ENCODE assay signal across 19 cellular contexts in the genomic region with DNA sequence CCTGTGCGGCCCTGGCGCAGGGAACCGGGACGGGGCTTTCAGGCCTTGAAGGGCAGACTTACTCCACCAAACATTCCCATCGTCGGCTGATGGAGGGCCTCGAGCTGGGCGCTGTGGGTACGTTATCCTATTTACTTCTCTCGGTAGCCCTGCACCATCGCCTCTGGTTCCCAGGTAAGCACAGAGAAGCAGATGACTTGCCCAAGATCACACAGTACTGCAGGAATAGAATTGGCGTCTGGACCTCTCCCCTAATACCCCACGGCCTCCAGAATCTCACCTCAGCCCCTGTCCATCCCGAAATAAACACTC. TPM values are rescaled to one million over a fixed set of nuclear protein-coding genes. Genes with fewer than 3 reads are reported as not detected.
A peak's percentile ranks its signal among the peaks of the same experiment; 100 is the strongest.
DNase-seq lines count a peak whose midpoint lies in the region; ATAC-seq, FAIRE-seq and TF ChIP-seq lines count a peak whose summit lies in the region.
"Had no signal": no experiment of that assay in that cellular context is flagged by ENCODE, and none has a peak within 500 bp of the region (broad histone marks: within the 10 kb centered on the region; RNA-seq: fewer than 3 reads in every experiment).

No MANE protein-coding gene starts in this region.

- H3K36me3 ChIP-seq in Caco-2 (ENCODE audit: control insufficient read depth, insufficient read depth, low read length) (no peaks in the 10 kb centered on the region), ascending aorta (no peaks in the 10 kb centered on the region), lower lobe of right lung (no peaks in the 10 kb centered on the region), spleen (no peaks in the 10 kb centered on the region)
- H3K36me3 ChIP-seq: SJSA1 had no signal

- intact Hi-C loops in Caco-2 (cut with micrococcal nuclease; ENCODE audit: unreplicated experiment) (no loop called here), ascending aorta (cut with DNase I) (no loop called here), lower lobe of right lung (cut with DNase I) (no loop called here), spleen (cut with DNase I; ENCODE audit: low total_unique reads) (no loop called here)

- H3K4me3 ChIP-seq in Caco-2 (ENCODE audit: low read depth, low read length) (no peak overlapping the region; the same call in 1 of the 2 replicates), ascending aorta (peak overlapping the region; percentile 39 to 53), lower lobe of right lung (peak overlapping the region; percentile 33), spleen (peak overlapping the region in 3 of 8 donors; percentile 3 to 53 (median 10))
- H3K4me3 ChIP-seq: SJSA1 had no signal

- CTCF ChIA-PET in Caco-2 (lab: Charles Lee): no interaction called here

- ATAC-seq in lower lobe of right lung: no peak
- ATAC-seq in stimulated activated memory B cell treated with anti-CD40 and anti-IgM and Interleukin-4, amounts not matched to agents 10 μg/mL and 1 μg/mL and 100 μg/mL, for 72 hours: no peak
- ATAC-seq: activated T-cell treated with anti-CD3 and anti-CD28 coated beads, Interleukin-2, amount 50 U/mL, for 4 hours had no signal

- H3K4me1 Mint-ChIP-seq in Caco-2 (ENCODE audit: low read depth, unreplicated experiment) (peaks cover 15% of the 10 kb centered on the region), HFFc6 (ENCODE audit: low read depth) (peaks cover 6% of the 10 kb centered on the region; the same call in 1 of the 2 replicates)
- peaks cover 26% of the 10 kb centered on the region for H3K4me1 Mint-ChIP-seq in stimulated activated memory B cell treated with anti-CD40 and anti-IgM and Interleukin-4, amounts not matched to agents 10 μg/mL and 1 μg/mL and 100 μg/mL, for 72 hours
- H3K4me1 Mint-ChIP-seq: activated CD4-positive, alpha-beta T cell treated with anti-CD3 and anti-CD28 coated beads, Interleukin-2, amount 10 ng/mL, durations not matched to agents 7 days and 5 days had no signal

- FAIRE-seq in urothelium cell line (lab: Jason Lieb, UNC): no peak
- FAIRE-seq: D721Med had no signal

- H3K4me1 ChIP-seq in Caco-2 (peaks cover 24% of the 10 kb centered on the region), ascending aorta (peaks cover 0 to 7% of the 10 kb centered on the region in 2 donors), lower lobe of right lung (peaks cover 53% of the 10 kb centered on the region), spleen (peaks cover 0 to 90% (median 53%) of the 10 kb centered on the region in 6 donors)
- H3K4me1 ChIP-seq: SJSA1 had no signal

- no peak for TF ChIP-seq CTCF in Caco-2 (IDR thresholded peaks at IDR 0.05; ENCODE audit: insufficient read depth in 1 of 2, low read depth in 1 of 2, low read length in 1 of 2, severe bottlenecking in 1 of 2, unreplicated experiment in 1 of 2)
- no peak for TF ChIP-seq CTCF in ascending aorta (IDR thresholded peaks at IDR 0.05)
- no peak for TF ChIP-seq CTCF in lower lobe of right lung (IDR thresholded peaks at IDR 0.05)
- no peak for TF ChIP-seq CTCF in HFFc6 (IDR thresholded peaks at IDR 0.05)
- TF ChIP-seq CTCF in spleen (IDR thresholded peaks at IDR 0.05 in 8 of 11, conservative IDR thresholded peaks at IDR 0.05 in 3 of 11): no peak

- H3K9me3 ChIP-seq in Caco-2 (no peaks in the 10 kb centered on the region), ascending aorta (no peaks in the 10 kb centered on the region), lower lobe of right lung (no peaks in the 10 kb centered on the region), spleen (no peaks in the 10 kb centered on the region)
- H3K9me3 ChIP-seq: SJSA1 had no signal

- DNase-seq in Caco-2 (no peak), ascending aorta (ENCODE audit: low spot score in 2 of 2) (no peak), lower lobe of right lung (no peak), HFFc6 (no peak), NCI-H748 (lab: John Stamatoyannopoulos, UW; ENCODE audit: unreplicated experiment) (no peak), urothelium cell line (ENCODE audit: low spot score) (no peak), spleen (no peak)
- DNase-seq: activated CD4-positive, alpha-beta T cell treated with anti-CD3 and anti-CD28 coated beads, Interleukin-2, amount 10 ng/mL, durations not matched to agents 7 days and 5 days; activated naive CD8-positive, alpha-beta T cell treated with anti-CD3 and anti-CD28 coated beads, Interleukin-2, amount 10 ng/mL, durations not matched to agents 7 days and 5 days; activated T-cell treated with anti-CD3 and anti-CD28 coated beads, Interleukin-2, amount 50 U/mL, for 4 hours; central memory CD4-positive, alpha-beta T cell; erythroblast; NCI-H146; NCI-H510A had no signal

- H3K9me3 Mint-ChIP-seq in Caco-2 (ENCODE audit: unreplicated experiment): no peaks in the 10 kb centered on the region
- no peaks in the 10 kb centered on the region for H3K9me3 Mint-ChIP-seq in stimulated activated memory B cell treated with anti-CD40 and anti-IgM and Interleukin-4, amounts not matched to agents 10 μg/mL and 1 μg/mL and 100 μg/mL, for 72 hours
- no peaks in the 10 kb centered on the region for H3K9me3 Mint-ChIP-seq in HFFc6
- H3K9me3 Mint-ChIP-seq: activated CD4-positive, alpha-beta T cell treated with anti-CD3 and anti-CD28 coated beads, Interleukin-2, amount 10 ng/mL, durations not matched to agents 7 days and 5 days; activated naive CD8-positive, alpha-beta T cell treated with anti-CD3 and anti-CD28 coated beads, Interleukin-2, amount 10 ng/mL, durations not matched to agents 7 days and 5 days; activated T-cell treated with anti-CD3 and anti-CD28 coated beads, Interleukin-2, amount 50 U/mL, for 4 hours had no signal

- H3K27ac Mint-ChIP-seq in Caco-2 (ENCODE audit: unreplicated experiment): no peak overlapping the region
- H3K27ac Mint-ChIP-seq in stimulated activated memory B cell treated with anti-CD40 and anti-IgM and Interleukin-4, amounts not matched to agents 10 μg/mL and 1 μg/mL and 100 μg/mL, for 72 hours: no peak overlapping the region
- no peak overlapping the region for H3K27ac Mint-ChIP-seq in HFFc6
- H3K27ac Mint-ChIP-seq: activated CD4-positive, alpha-beta T cell treated with anti-CD3 and anti-CD28 coated beads, Interleukin-2, amount 10 ng/mL, durations not matched to agents 7 days and 5 days; activated naive CD8-positive, alpha-beta T cell treated with anti-CD3 and anti-CD28 coated beads, Interleukin-2, amount 10 ng/mL, durations not matched to agents 7 days and 5 days had no signal

- H3K27ac ChIP-seq in ascending aorta (peak overlapping the region in 1 of 2 donors; percentile 31), lower lobe of right lung (peak overlapping the region; percentile 80), spleen (peak overlapping the region in 4 of 8 donors; percentile 75 to 92 (median 88))
- H3K27ac ChIP-seq: SJSA1 had no signal

- POLR2A ChIA-PET in Caco-2 (lab: Charles Lee): interaction anchor here (1.0 kb wide), 1 partner anchor 147 kb away, joined by 3 read pairs; no protein-coding TSS in a partner anchor

- H3K4me3 Mint-ChIP-seq in Caco-2 (ENCODE audit: unreplicated experiment) (peak overlapping the region; percentile 72), HFFc6 (no peak overlapping the region)
- H3K4me3 Mint-ChIP-seq in stimulated activated memory B cell treated with anti-CD40 and anti-IgM and Interleukin-4, amounts not matched to agents 10 μg/mL and 1 μg/mL and 100 μg/mL, for 72 hours: peak overlapping the region; percentile 24
- H3K4me3 Mint-ChIP-seq: activated CD4-positive, alpha-beta T cell treated with anti-CD3 and anti-CD28 coated beads, Interleukin-2, amount 10 ng/mL, durations not matched to agents 7 days and 5 days; activated T-cell treated with anti-CD3 and anti-CD28 coated beads, Interleukin-2, amount 50 U/mL, for 4 hours had no signal

- BruUV-seq in Caco-2 (replicated peaks; lab: Mats Ljungman, UMichigan): no TSS peak

- 71 to 74% (median 73%) methylated on average over 10 to 14 of the region's 14 CpGs for WGBS in spleen, 5 donors

- TF ChIP-seq POLR2A in spleen (IDR thresholded peaks at IDR 0.05): no peak

- no peaks in the 10 kb centered on the region for H3K36me3 Mint-ChIP-seq in Caco-2 (ENCODE audit: insufficient read depth, unreplicated experiment)
- no peaks in the 10 kb centered on the region for H3K36me3 Mint-ChIP-seq in stimulated activated memory B cell treated with anti-CD40 and anti-IgM and Interleukin-4, amounts not matched to agents 10 μg/mL and 1 μg/mL and 100 μg/mL, for 72 hours
- no peaks in the 10 kb centered on the region for H3K36me3 Mint-ChIP-seq in HFFc6 (ENCODE audit: low read depth)
- H3K36me3 Mint-ChIP-seq: activated naive CD8-positive, alpha-beta T cell treated with anti-CD3 and anti-CD28 coated beads, Interleukin-2, amount 10 ng/mL, durations not matched to agents 7 days and 5 days had no signal

- H3K27me3 Mint-ChIP-seq in Caco-2 (ENCODE audit: insufficient read depth, unreplicated experiment): no peaks in the 10 kb centered on the region
- no peaks in the 10 kb centered on the region for H3K27me3 Mint-ChIP-seq in stimulated activated memory B cell treated with anti-CD40 and anti-IgM and Interleukin-4, amounts not matched to agents 10 μg/mL and 1 μg/mL and 100 μg/mL, for 72 hours
- peaks cover 54% of the 10 kb centered on the region for H3K27me3 Mint-ChIP-seq in HFFc6 (ENCODE audit: insufficient read depth)

- H3K27me3 ChIP-seq in Caco-2 (replicated peaks; ENCODE audit: control insufficient read depth, insufficient read depth, low read length) (no peaks in the 10 kb centered on the region), ascending aorta (no peaks in the 10 kb centered on the region), lower lobe of right lung (ENCODE audit: low read depth) (peaks cover 29% of the 10 kb centered on the region), spleen (replicated peaks in 1 of 7) (peaks cover 0 to 35% (median 4%) of the 10 kb centered on the region in 7 donors)

RNA-seq across cellular contexts. Expression of a gene that starts 46.4 kb away (rescaled TPM):
- total RNA-seq in Caco-2 (2022) (not detected in 2 replicates), ascending aorta (not detected), lower lobe of right lung (not detected), spleen (not detected)
- total RNA-seq in HFFc6 (2021; fragmentation: NEBNext Ultra II Directional; extraction: Animal tissue kit (Norgen Biotek cat#: 25700)): not detected
- polyA plus RNA-seq in spleen: not detected
- total RNA-seq: activated CD4-positive, alpha-beta T cell treated with anti-CD3 and anti-CD28 coated beads, Interleukin-2, amount 10 ng/mL, durations not matched to agents 7 days and 5 days; activated naive CD8-positive, alpha-beta T cell treated with anti-CD3 and anti-CD28 coated beads, Interleukin-2, amount 10 ng/mL, durations not matched to agents 7 days and 5 days; activated T-cell treated with anti-CD3 and anti-CD28 coated beads, Interleukin-2, amount 50 U/mL, for 4 hours; liver; subcutaneous adipose tissue had no signal
- polyA plus RNA-seq: liver had no signal

RNA-seq across cellular contexts. Expression of a gene that starts 52.3 kb away (rescaled TPM):
- total RNA-seq in Caco-2 (2022): 31.6 and 33.3 TPM in 2 replicates
- 72.8 TPM for total RNA-seq in ascending aorta
- 130 TPM for total RNA-seq in lower lobe of right lung
- 10 to 100 TPM; 44.0 to 66.2 (median 47.5) TPM for total RNA-seq in HFFc6 (2021; fragmentation: NEBNext Ultra II Directional; extraction: Animal tissue kit (Norgen Biotek cat#: 25700))
- 100 to 1,000 TPM in 1 of 7 donors, 10 to 100 TPM in 6; 28.9 to 104 (median 48.0) TPM for total RNA-seq in spleen
- 10 to 100 TPM in 2 of 3 donors, 1 to 10 TPM in 1; 9.8 to 15.9 (median 10.7) TPM for polyA plus RNA-seq in spleen
- total RNA-seq: activated CD4-positive, alpha-beta T cell treated with anti-CD3 and anti-CD28 coated beads, Interleukin-2, amount 10 ng/mL, durations not matched to agents 7 days and 5 days had no signal
